In the genomic region with DNA sequence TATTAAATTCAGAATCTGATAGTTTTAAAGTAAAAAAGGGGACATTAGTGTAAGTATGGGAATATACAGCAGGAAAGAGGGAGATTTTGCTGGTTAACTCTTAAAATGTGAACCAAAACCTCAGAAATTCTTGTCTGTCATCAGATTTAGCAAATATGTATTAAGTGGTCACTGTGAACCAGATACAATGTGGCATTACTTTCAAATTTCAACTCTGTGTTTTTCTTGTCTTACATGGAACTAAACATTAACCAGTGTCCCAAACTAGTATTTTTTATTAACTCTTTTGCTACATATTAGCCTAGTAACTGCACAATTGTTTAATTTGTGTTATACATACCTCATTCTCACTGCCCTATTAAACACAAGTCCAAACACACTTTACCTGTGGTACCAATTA, we compare ENCODE assay signal across 24 cellular contexts.
"Had no signal": no experiment of that assay in that cellular context is flagged by ENCODE, and none has a peak within 500 bp of the region (broad histone marks: within the 10 kb centered on the region; RNA-seq: fewer than 3 reads in every experiment).

No MANE protein-coding gene starts in this region.

- ATAC-seq: naive thymus-derived CD8-positive, alpha-beta T cell; psoas muscle; right lobe of liver; stimulated activated memory B cell treated with anti-CD40 and anti-IgM and Interleukin-4, amounts not matched to agents 10 μg/mL and 1 μg/mL and 100 μg/mL, for 72 hours; stimulated activated naive CD8-positive, alpha-beta T cell treated with anti-CD3 and anti-CD28 coated beads, Interleukin-15, amount 100 ng/mL, for 72 hours had no signal

- H3K4me3 ChIP-seq: left ventricle myocardium inferior, lung, neural progenitor cell, psoas muscle, right atrium auricular region, right lobe of liver, smooth muscle cell, tibial nerve, uterus had no signal

- H3K4me1 ChIP-seq: left ventricle myocardium inferior, neural progenitor cell, parathyroid adenoma, psoas muscle, right atrium auricular region, right lobe of liver, tibial nerve, uterus had no signal

- H3K4me3 Mint-ChIP-seq: naive thymus-derived CD8-positive, alpha-beta T cell; nephron progenitor cell; neural progenitor cell; stimulated activated memory B cell treated with anti-CD40 and anti-IgM and Interleukin-4, amounts not matched to agents 10 μg/mL and 1 μg/mL and 100 μg/mL, for 72 hours; stimulated activated naive CD8-positive, alpha-beta T cell treated with anti-CD3 and anti-CD28 coated beads, Interleukin-15, amount 100 ng/mL, for 72 hours; type B pancreatic cell had no signal

- H3K4me1 Mint-ChIP-seq: naive thymus-derived CD8-positive, alpha-beta T cell; nephron progenitor cell; neural progenitor cell; stimulated activated memory B cell treated with anti-CD40 and anti-IgM and Interleukin-4, amounts not matched to agents 10 μg/mL and 1 μg/mL and 100 μg/mL, for 72 hours had no signal

- H3K27me3 Mint-ChIP-seq: stimulated activated memory B cell treated with anti-CD40 and anti-IgM and Interleukin-4, amounts not matched to agents 10 μg/mL and 1 μg/mL and 100 μg/mL, for 72 hours; stimulated activated naive CD8-positive, alpha-beta T cell treated with anti-CD3 and anti-CD28 coated beads, Interleukin-15, amount 100 ng/mL, for 72 hours; type B pancreatic cell had no signal

- H3K36me3 ChIP-seq: left ventricle myocardium inferior, neural progenitor cell, neutrophil, right atrium auricular region, right lobe of liver, tibial nerve, uterus had no signal

- H3K27me3 ChIP-seq: neural progenitor cell, neutrophil, right atrium auricular region, right lobe of liver, tibial nerve, uterus had no signal

- H3K36me3 Mint-ChIP-seq: naive thymus-derived CD8-positive, alpha-beta T cell; neural progenitor cell; stimulated activated memory B cell treated with anti-CD40 and anti-IgM and Interleukin-4, amounts not matched to agents 10 μg/mL and 1 μg/mL and 100 μg/mL, for 72 hours; type B pancreatic cell had no signal

- DNase-seq: hippocampal formation; left ventricle myocardium inferior; naive thymus-derived CD8-positive, alpha-beta T cell; nephron progenitor cell; occipital lobe; psoas muscle; right lobe of liver; stimulated activated CD4-positive, alpha-beta T cell treated with anti-CD3 and anti-CD28 coated beads, Interleukin-1b, Interleukin-23, amount 100 ng/mL, for 48 hours; stimulated activated CD4-positive, alpha-beta T cell treated with anti-CD3 and anti-CD28 coated beads, Interleukin-2, amount 100 ng/mL, for 48 hours; stimulated activated CD4-positive, alpha-beta T cell treated with anti-CD3 and anti-CD28 coated beads, Interleukin-4, amount 100 ng/mL, for 4 hours; stimulated activated CD8-positive, alpha-beta memory T cell treated with anti-CD3 and anti-CD28 coated beads, Interleukin-4, amount 100 ng/mL, for 48 hours; stimulated activated naive CD4-positive, alpha-beta T cell treated with Interleukin-2 at 50 U/mL for 16 hours; stimulated activated naive CD8-positive, alpha-beta T cell treated with anti-CD3 and anti-CD28 coated beads, Interleukin-15, amount 100 ng/mL, for 72 hours; substantia nigra; uterus had no signal

- H3K9me3 Mint-ChIP-seq: naive thymus-derived CD8-positive, alpha-beta T cell; nephron progenitor cell; neural progenitor cell; stimulated activated memory B cell treated with anti-CD40 and anti-IgM and Interleukin-4, amounts not matched to agents 10 μg/mL and 1 μg/mL and 100 μg/mL, for 72 hours; stimulated activated naive CD8-positive, alpha-beta T cell treated with anti-CD3 and anti-CD28 coated beads, Interleukin-15, amount 100 ng/mL, for 72 hours; type B pancreatic cell had no signal

- H3K27ac Mint-ChIP-seq: naive thymus-derived CD8-positive, alpha-beta T cell; nephron progenitor cell; neural progenitor cell; stimulated activated memory B cell treated with anti-CD40 and anti-IgM and Interleukin-4, amounts not matched to agents 10 μg/mL and 1 μg/mL and 100 μg/mL, for 72 hours; stimulated activated naive CD8-positive, alpha-beta T cell treated with anti-CD3 and anti-CD28 coated beads, Interleukin-15, amount 100 ng/mL, for 72 hours; type B pancreatic cell had no signal

- H3K4me2 ChIP-seq: neural progenitor cell, smooth muscle cell had no signal

- H3K9me3 ChIP-seq: left ventricle myocardium inferior, neutrophil, psoas muscle, right atrium auricular region, tibial nerve, uterus had no signal

- H2AFZ ChIP-seq: neural progenitor cell, parathyroid adenoma had no signal

- H3K9ac ChIP-seq: neural progenitor cell, parathyroid adenoma had no signal

- H3K27ac ChIP-seq: left ventricle myocardium inferior, neural progenitor cell, neutrophil, parathyroid adenoma, psoas muscle, right atrium auricular region, right lobe of liver, tibial nerve, uterus had no signal
